ENCODE assay signal across 1 cellular context in the genomic region with DNA sequence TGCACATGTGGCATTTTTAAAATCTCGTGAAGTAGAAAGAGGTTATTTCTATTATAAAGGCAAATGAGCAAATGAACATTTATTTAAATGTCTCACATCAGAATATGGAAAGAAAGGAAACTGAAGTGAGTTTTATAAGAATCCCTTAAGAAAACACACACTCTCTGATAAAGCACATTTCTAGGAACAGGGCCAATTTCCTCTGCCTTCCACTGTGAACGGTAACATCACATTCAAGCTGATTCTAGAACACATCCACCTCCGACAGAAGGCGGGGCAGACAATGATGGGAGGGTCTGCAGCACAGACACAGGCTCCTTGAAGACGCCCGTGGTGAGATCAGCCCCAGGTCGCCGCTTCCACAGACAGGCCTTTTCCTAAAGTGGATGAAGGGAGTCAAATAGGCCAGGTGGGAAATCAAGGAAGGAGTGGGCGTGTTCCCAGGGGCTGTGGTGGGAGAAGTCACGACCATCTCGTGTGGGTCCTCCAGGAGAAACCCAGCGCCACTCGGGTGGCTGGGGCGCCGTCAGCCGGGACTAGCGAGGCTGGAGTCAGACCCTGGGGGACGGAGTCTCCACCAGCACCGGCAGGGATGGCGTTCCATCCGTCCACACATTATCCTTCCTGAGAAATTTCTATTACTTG.
TF ChIP-seq lines count a peak whose summit lies in the region.

No MANE protein-coding gene starts in this region.

TF ChIP-seq in K562, 482 proteins besides CTCF, POLR2A, EP300 and RAD21:
- TF ChIP-seq ZNF717 (CRISPR knock-in tag; IDR thresholded peaks at IDR 0.05) (no peak), ZKSCAN1 (IDR thresholded peaks at IDR 0.05; ENCODE audit: low read depth, low read length) (no peak), TCF7 (IDR thresholded peaks at IDR 0.05; ENCODE audit: borderline replicate concordance) (no peak), POLR2G (IDR thresholded peaks at IDR 0.05; ENCODE audit: low read depth, low read length) (peak; percentile 49)
- TF ChIP-seq, protein P1, sequence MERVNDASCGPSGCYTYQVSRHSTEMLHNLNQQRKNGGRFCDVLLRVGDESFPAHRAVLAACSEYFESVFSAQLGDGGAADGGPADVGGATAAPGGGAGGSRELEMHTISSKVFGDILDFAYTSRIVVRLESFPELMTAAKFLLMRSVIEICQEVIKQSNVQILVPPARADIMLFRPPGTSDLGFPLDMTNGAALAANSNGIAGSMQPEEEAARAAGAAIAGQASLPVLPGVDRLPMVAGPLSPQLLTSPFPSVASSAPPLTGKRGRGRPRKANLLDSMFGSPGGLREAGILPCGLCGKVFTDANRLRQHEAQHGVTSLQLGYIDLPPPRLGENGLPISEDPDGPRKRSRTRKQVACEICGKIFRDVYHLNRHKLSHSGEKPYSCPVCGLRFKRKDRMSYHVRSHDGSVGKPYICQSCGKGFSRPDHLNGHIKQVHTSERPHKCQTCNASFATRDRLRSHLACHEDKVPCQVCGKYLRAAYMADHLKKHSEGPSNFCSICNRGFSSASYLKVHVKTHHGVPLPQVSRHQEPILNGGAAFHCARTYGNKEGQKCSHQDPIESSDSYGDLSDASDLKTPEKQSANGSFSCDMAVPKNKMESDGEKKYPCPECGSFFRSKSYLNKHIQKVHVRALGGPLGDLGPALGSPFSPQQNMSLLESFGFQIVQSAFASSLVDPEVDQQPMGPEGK (CRISPR knock-in tag; IDR thresholded peaks at IDR 0.05; ENCODE audit: borderline replicate concordance): no peak
